25 cellular contexts compared by ENCODE assay signal in the genomic region with DNA sequence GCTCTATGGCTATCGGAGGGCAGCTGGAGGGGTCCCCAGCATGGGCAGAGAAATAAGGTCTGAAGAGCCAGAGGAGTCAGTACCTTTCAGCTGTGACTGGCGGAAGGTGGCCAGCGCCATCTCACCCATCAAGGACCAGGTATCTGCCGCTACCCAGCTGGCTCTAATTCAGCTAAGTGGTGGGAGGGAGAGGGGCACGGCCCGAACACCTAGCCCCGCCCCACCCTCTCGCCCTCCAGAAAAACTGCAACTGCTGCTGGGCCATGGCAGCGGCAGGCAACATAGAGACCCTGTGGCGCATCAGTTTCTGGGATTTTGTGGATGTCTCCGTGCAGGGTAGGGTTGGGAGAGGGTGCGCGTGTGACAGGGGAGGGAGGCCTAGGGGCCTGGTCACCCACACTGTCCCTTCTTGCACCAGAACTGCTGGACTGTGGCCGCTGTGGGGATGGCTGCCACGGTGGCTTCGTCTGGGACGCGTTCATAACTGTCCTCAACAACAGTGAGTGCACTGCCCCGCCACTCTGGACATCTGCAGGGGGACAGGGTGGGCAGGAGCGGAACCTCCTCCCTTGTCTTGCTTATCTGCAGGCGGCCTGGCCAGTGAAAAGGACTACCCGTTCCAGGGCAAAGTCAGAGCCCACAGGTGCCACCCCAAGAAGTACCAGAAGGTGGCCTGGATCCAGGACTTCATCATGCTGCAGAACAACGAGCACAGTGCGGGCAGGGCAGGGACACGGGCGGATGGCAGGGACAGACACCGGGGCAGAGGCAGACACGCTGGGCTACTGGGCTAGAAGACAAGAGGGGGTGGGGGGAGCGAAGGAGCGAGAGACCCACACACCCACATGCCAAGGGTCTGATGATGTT. TPM values are rescaled to one million over a fixed set of nuclear protein-coding genes. Genes with fewer than 3 reads are reported as not detected.
DNase-seq lines count a peak whose midpoint lies in the region; ATAC-seq and TF ChIP-seq lines count a peak whose summit lies in the region.
"Had no signal": no experiment of that assay in that cellular context is flagged by ENCODE, and none has a peak within 500 bp of the region (broad histone marks: within the 10 kb centered on the region; RNA-seq: fewer than 3 reads in every experiment).

No MANE protein-coding gene starts in this region.

- H3K14ac ChIP-seq in neuronal stem cell (ENCODE audit: low read length), result no peak overlapping the region

- no peak overlapping the region for H2BK120ac ChIP-seq in neuronal stem cell (ENCODE audit: low read depth, low read length)

- no peak overlapping the region for H2BK15ac ChIP-seq in neuronal stem cell (ENCODE audit: low read length)

- WGBS in neuronal stem cell (ENCODE audit: extremely low coverage in 2 of 2, insufficient read length in 2 of 2, insufficient replicate concordance in 1 of 2), 2 donors, result no CpG with 5 or more reads among the region's 30 CpGs
- 97% methylated on average over 17 of the region's 30 CpGs for WGBS in SK-N-SH (ENCODE audit: low lambda C conversion rate)

- H3K9me3 ChIP-seq in neuronal stem cell (replicated peaks in 1 of 2; ENCODE audit: control insufficient read depth in 2 of 2, insufficient read depth in 1 of 2, low read depth in 1 of 2, low read length in 2 of 2) (peaks cover 0 to 2% of the 10 kb centered on the region in 2 donors), SK-N-SH (no peaks in the 10 kb centered on the region)
- H3K9me3 ChIP-seq: breast epithelium, gastrocnemius medialis, MG63 had no signal

- ATAC-seq in stimulated activated naive CD8-positive, alpha-beta T cell treated with anti-CD3 and anti-CD28 coated beads, Interleukin-15, Interleukin-2, amounts not matched to agents 100 U/mL and 50 U/mL, for 24 hours, result no peak
- no peak for ATAC-seq in central memory CD8-positive, alpha-beta T cell (replicated peaks; ENCODE audit: extremely low read depth, poor library complexity, severe bottlenecking)
- no peak for ATAC-seq in GM21576 (IDR thresholded peaks at IDR 0.05; ENCODE audit: unreplicated experiment)
- ATAC-seq: gastrocnemius medialis, GM23338 had no signal

- H3K79me2 ChIP-seq in SK-N-SH (ENCODE audit: insufficient read depth), result peaks cover 33% of the 10 kb centered on the region

- peaks cover 33 to 53% of the 10 kb centered on the region in 2 donors for H3K36me3 ChIP-seq in neuronal stem cell (replicated peaks in 1 of 2; ENCODE audit: control insufficient read depth in 2 of 2, insufficient read depth in 2 of 2, low read length in 2 of 2)
- peaks cover 31 to 45% of the 10 kb centered on the region in 2 experiments for H3K36me3 ChIP-seq in SK-N-SH (replicated peaks in 1 of 2; ENCODE audit: control insufficient read depth in 1 of 2, insufficient read depth in 2 of 2, low read length in 1 of 2)
- H3K36me3 ChIP-seq: breast epithelium had no signal

- H3K27me3 ChIP-seq in neuronal stem cell (ENCODE audit: control insufficient read depth in 3 of 3, insufficient read depth in 3 of 3, low read depth in 1 of 3, low read length in 3 of 3) (no peaks in the 10 kb centered on the region), SK-N-SH (ENCODE audit: insufficient read depth) (no peaks in the 10 kb centered on the region)
- H3K27me3 ChIP-seq: breast epithelium, gastrocnemius medialis, MG63 had no signal

- H4K20me1 ChIP-seq in SK-N-SH (ENCODE audit: insufficient read depth), result no peaks in the 10 kb centered on the region

- no peak overlapping the region for H3K23ac ChIP-seq in neuronal stem cell (ENCODE audit: low read depth, low read length, poor library complexity)

- peaks cover 65% of the 10 kb centered on the region for H3K4me1 Mint-ChIP-seq in stimulated activated naive CD8-positive, alpha-beta T cell treated with anti-CD3 and anti-CD28 coated beads, Interleukin-15, Interleukin-2, amounts not matched to agents 100 ng/mL and 50 ng/mL, for 24 hours (ENCODE audit: low read depth)
- peaks cover 67% of the 10 kb centered on the region for H3K4me1 Mint-ChIP-seq in central memory CD8-positive, alpha-beta T cell

- H3K4me3 ChIP-seq in neuronal stem cell (ENCODE audit: low read length in 2 of 2), result peak overlapping the region in 1 of 2 donors; percentile 6
- no peak overlapping the region for H3K4me3 ChIP-seq in SK-N-SH (ENCODE audit: low read depth in 2 of 2, low read length in 1 of 2)
- H3K4me3 ChIP-seq: breast epithelium, gastrocnemius medialis, GM23338, MG63 had no signal

- H3K79me1 ChIP-seq in neuronal stem cell (ENCODE audit: low read depth, low read length), result peaks cover 1% of the 10 kb centered on the region

- no peaks in the 10 kb centered on the region for H3K9me2 ChIP-seq in SK-N-SH

- no peak for TF ChIP-seq EP300 in SK-N-SH (IDR thresholded peaks at IDR 0.05; ENCODE audit: borderline replicate concordance in 1 of 2, low read depth in 1 of 2, low read length in 1 of 2)

- no peak overlapping the region for H3K18ac ChIP-seq in neuronal stem cell (ENCODE audit: low read length)

- H2AFZ ChIP-seq in neuronal stem cell (ENCODE audit: low read length) (no peak overlapping the region), SK-N-SH (ENCODE audit: low read depth) (no peak overlapping the region)
- H2AFZ ChIP-seq: GM23338 had no signal

- H4K91ac ChIP-seq in neuronal stem cell (ENCODE audit: low read depth, low read length, poor library complexity), result no peak overlapping the region

- H3K36me3 Mint-ChIP-seq in stimulated activated naive CD8-positive, alpha-beta T cell treated with anti-CD3 and anti-CD28 coated beads, Interleukin-15, Interleukin-2, amounts not matched to agents 100 ng/mL and 50 ng/mL, for 24 hours (ENCODE audit: low read depth), result peaks cover 32% of the 10 kb centered on the region
- peaks cover 11% of the 10 kb centered on the region for H3K36me3 Mint-ChIP-seq in central memory CD8-positive, alpha-beta T cell (ENCODE audit: insufficient read depth)

- no peak overlapping the region for H3K4ac ChIP-seq in neuronal stem cell (ENCODE audit: low read length)

- H3K4me2 ChIP-seq in neuronal stem cell (ENCODE audit: insufficient read depth, low read length, poor library complexity, severe bottlenecking) (no peak overlapping the region), SK-N-SH (no peak overlapping the region)
- H3K4me2 ChIP-seq: GM23338 had no signal

- CTCF ChIA-PET in SK-N-SH (lab: Yijun Ruan, JAX), result interaction anchor here (0.9 to 15.2 kb wide), 4 partner anchors 8 to 106 kb away, joined by 3 to 374 read pairs (median 132); a partner anchor contains a TSS

- no peak for TF ChIP-seq RAD21 in SK-N-SH (IDR thresholded peaks at IDR 0.05; ENCODE audit: low read length)

- H3K4me3 Mint-ChIP-seq in stimulated activated naive CD8-positive, alpha-beta T cell treated with anti-CD3 and anti-CD28 coated beads, Interleukin-15, Interleukin-2, amounts not matched to agents 100 ng/mL and 50 ng/mL, for 24 hours, result peak overlapping the region; percentile 10
- H3K4me3 Mint-ChIP-seq in central memory CD8-positive, alpha-beta T cell, result peak overlapping the region; percentile 81
- H3K4me3 Mint-ChIP-seq: activated CD4-positive, alpha-beta T cell treated with anti-CD3 and anti-CD28 coated beads, Interleukin-2, amount 10 ng/mL, durations not matched to agents 24 days and 14 days; endodermal cell; GM23338; HFFc6 had no signal

- H2BK5ac ChIP-seq in neuronal stem cell (ENCODE audit: low read length), result no peak overlapping the region

- no peak for TF ChIP-seq CTCF in SK-N-SH (IDR thresholded peaks at IDR 0.05)

- DNase-seq in stimulated activated naive CD8-positive, alpha-beta T cell treated with anti-CD3 and anti-CD28 coated beads, Interleukin-15, Interleukin-2, amounts not matched to agents 100 U/mL and 50 U/mL, for 24 hours, result no peak
- DNase-seq in central memory CD8-positive, alpha-beta T cell (ENCODE audit: low spot score in 2 of 2), result no peak
- DNase-seq in neuronal stem cell (ENCODE audit: low spot score) (no peak), SK-N-SH (no peak)
- no peak for DNase-seq in activated CD4-positive, CD25-positive, alpha-beta regulatory T cell treated with anti-CD3 and anti-CD28 coated beads, Interleukin-2, amount 50 U/mL, for 72 hours
- DNase-seq: activated CD4-positive, alpha-beta T cell treated with anti-CD3 and anti-CD28 coated beads, Interleukin-2, amount 10 ng/mL, durations not matched to agents 24 days and 14 days; activated CD8-positive, alpha-beta memory T cell treated with anti-CD3 and anti-CD28 coated beads, Interleukin-2, amount 50 U/mL, for 48 hours; activated effector memory CD4-positive, alpha-beta T cell treated with Interleukin-2 at 50 U/mL for 16 hours; CD8-positive, alpha-beta memory T cell; cortex of kidney; endodermal cell; gastrocnemius medialis; HFFc6; hippocampal formation; MG63; NCI-H1417; NCI-H2081 treated with DMSO at 0.1 percent for 48 hours; NCI-H774 had no signal

- H3K27ac ChIP-seq in neuronal stem cell (replicated peaks; ENCODE audit: low read length), result no peak overlapping the region
- H3K27ac ChIP-seq in SK-N-SH (ENCODE audit: low read depth in 2 of 2, low read length in 1 of 2), result no peak overlapping the region
- H3K27ac ChIP-seq: breast epithelium, gastrocnemius medialis, VCaP had no signal

- peak overlapping the region; percentile 33 for H3K9ac ChIP-seq in neuronal stem cell (ENCODE audit: low read depth, low read length, poor library complexity)
- H3K9ac ChIP-seq in SK-N-SH, result no peak overlapping the region

- peak overlapping the region; percentile 57 for H3K27ac Mint-ChIP-seq in stimulated activated naive CD8-positive, alpha-beta T cell treated with anti-CD3 and anti-CD28 coated beads, Interleukin-15, Interleukin-2, amounts not matched to agents 100 ng/mL and 50 ng/mL, for 24 hours
- H3K27ac Mint-ChIP-seq in central memory CD8-positive, alpha-beta T cell (ENCODE audit: low read depth), result no peak overlapping the region
- H3K27ac Mint-ChIP-seq: activated CD4-positive, alpha-beta T cell treated with anti-CD3 and anti-CD28 coated beads, Interleukin-2, amount 10 ng/mL, durations not matched to agents 24 days and 14 days; endodermal cell; GM23338; HFFc6; progenitor cell of endocrine pancreas had no signal

- peaks cover 12% of the 10 kb centered on the region for H3F3A ChIP-seq in SK-N-SH (replicated peaks; ENCODE audit: insufficient read depth)

- POLR2A ChIA-PET in SK-N-SH (lab: Yijun Ruan, JAX), result interaction anchor here (0.7 to 0.9 kb wide), 3 partner anchors 8 to 11 kb away, joined by 3 read pairs; a partner anchor contains a TSS

- H3K27me3 Mint-ChIP-seq in stimulated activated naive CD8-positive, alpha-beta T cell treated with anti-CD3 and anti-CD28 coated beads, Interleukin-15, Interleukin-2, amounts not matched to agents 100 ng/mL and 50 ng/mL, for 24 hours, result no peaks in the 10 kb centered on the region
- no peaks in the 10 kb centered on the region for H3K27me3 Mint-ChIP-seq in central memory CD8-positive, alpha-beta T cell
- H3K27me3 Mint-ChIP-seq: activated CD4-positive, alpha-beta T cell treated with anti-CD3 and anti-CD28 coated beads, Interleukin-2, amount 10 ng/mL, durations not matched to agents 24 days and 14 days; CD8-positive, alpha-beta memory T cell; progenitor cell of endocrine pancreas had no signal

- H2AK5ac ChIP-seq in neuronal stem cell (ENCODE audit: low read depth, low read length), result peak overlapping the region; percentile 60

- H3K9me3 Mint-ChIP-seq in stimulated activated naive CD8-positive, alpha-beta T cell treated with anti-CD3 and anti-CD28 coated beads, Interleukin-15, Interleukin-2, amounts not matched to agents 100 ng/mL and 50 ng/mL, for 24 hours, result no peaks in the 10 kb centered on the region
- no peaks in the 10 kb centered on the region for H3K9me3 Mint-ChIP-seq in central memory CD8-positive, alpha-beta T cell
- H3K9me3 Mint-ChIP-seq: activated CD4-positive, alpha-beta T cell treated with anti-CD3 and anti-CD28 coated beads, Interleukin-2, amount 10 ng/mL, durations not matched to agents 24 days and 14 days; CD8-positive, alpha-beta memory T cell; endodermal cell; HFFc6 had no signal

- H4K8ac ChIP-seq in neuronal stem cell (ENCODE audit: low read depth, low read length), result no peak overlapping the region

- no peak overlapping the region for H2BK12ac ChIP-seq in neuronal stem cell (ENCODE audit: low read length)

- H3K4me1 ChIP-seq in neuronal stem cell (ENCODE audit: control insufficient read depth in 2 of 2, insufficient read depth in 1 of 2, low read depth in 1 of 2, low read length in 2 of 2), result peaks cover 2 to 7% of the 10 kb centered on the region in 2 donors
- H3K4me1 ChIP-seq in SK-N-SH (ENCODE audit: control insufficient read depth in 1 of 2, insufficient read depth in 2 of 2, low read depth in 1 of 2, low read length in 1 of 2), result peaks cover 10 to 18% of the 10 kb centered on the region in 2 experiments; a peak in 3 of 4 replicates

RNA-seq across cellular contexts. Expression of a gene that starts 2.8 kb away (rescaled TPM):
- polyA plus RNA-seq in neuronal stem cell (2013, experiment 1 of 2), result not detected
- polyA plus RNA-seq in neuronal stem cell (2013, experiment 2 of 2), result not detected
- 0.49 and 0.68 TPM in 2 replicates for polyA plus RNA-seq in SK-N-SH (2012; rRNA removed)
- 0.22 and 0.29 TPM in 2 replicates for polyA plus RNA-seq in SK-N-SH (2012; cell fraction: cytosol; rRNA removed)
- 0.59 and 0.62 TPM in 2 replicates for polyA plus RNA-seq in SK-N-SH (2012; cell fraction: nucleus; rRNA removed)
- polyA plus RNA-seq: GM23338, neural cell had no signal

RNA-seq across cellular contexts. Expression of a gene that starts 5.8 kb away (rescaled TPM):
- polyA plus RNA-seq in neuronal stem cell (2013, experiment 1 of 2), result 53.9 TPM
- polyA plus RNA-seq in neuronal stem cell (2013, experiment 2 of 2), result 51.6 TPM
- 159 and 190 TPM in 2 replicates for polyA plus RNA-seq in SK-N-SH (2012; rRNA removed)
- polyA plus RNA-seq in SK-N-SH (2012; cell fraction: cytosol; rRNA removed), result 120 and 135 TPM in 2 replicates
- polyA plus RNA-seq in SK-N-SH (2012; cell fraction: nucleus; rRNA removed), result 194 and 217 TPM in 2 replicates

RNA-seq across cellular contexts. Expression of a gene that starts 8.0 kb away (rescaled TPM):
- 10.5 TPM for polyA plus RNA-seq in neuronal stem cell (2013, experiment 1 of 2)
- polyA plus RNA-seq in neuronal stem cell (2013, experiment 2 of 2), result 9.7 TPM
- polyA plus RNA-seq in SK-N-SH (2012; rRNA removed), result 34.2 and 52.8 TPM in 2 replicates
- 31.2 and 38.6 TPM in 2 replicates for polyA plus RNA-seq in SK-N-SH (2012; cell fraction: cytosol; rRNA removed)
- 19.2 and 56.3 TPM in 2 replicates for polyA plus RNA-seq in SK-N-SH (2012; cell fraction: nucleus; rRNA removed)

RNA-seq across cellular contexts. Expression of a gene that starts 9.8 kb away (rescaled TPM):
- polyA plus RNA-seq in neuronal stem cell (2013, experiment 1 of 2), result 44.5 TPM
- 44.0 TPM for polyA plus RNA-seq in neuronal stem cell (2013, experiment 2 of 2)
- 194 and 203 TPM in 2 replicates for polyA plus RNA-seq in SK-N-SH (2012; rRNA removed)
- polyA plus RNA-seq in SK-N-SH (2012; cell fraction: cytosol; rRNA removed), result 81.0 and 118 TPM in 2 replicates
- polyA plus RNA-seq in SK-N-SH (2012; cell fraction: nucleus; rRNA removed), result 444 and 585 TPM in 2 replicates

RNA-seq across cellular contexts. Expression of a gene that starts 17.8 kb away (rescaled TPM):
- 2.0 TPM for polyA plus RNA-seq in neuronal stem cell (2013, experiment 1 of 2)
- polyA plus RNA-seq in neuronal stem cell (2013, experiment 2 of 2), result 1.7 TPM
- 17.9 and 30.1 TPM in 2 replicates for polyA plus RNA-seq in SK-N-SH (2012; rRNA removed)
- 18.1 and 21.6 TPM in 2 replicates for polyA plus RNA-seq in SK-N-SH (2012; cell fraction: cytosol; rRNA removed)
- polyA plus RNA-seq in SK-N-SH (2012; cell fraction: nucleus; rRNA removed), result 28.3 and 39.9 TPM in 2 replicates
- polyA plus RNA-seq: neural cell had no signal
